In the genomic region with DNA sequence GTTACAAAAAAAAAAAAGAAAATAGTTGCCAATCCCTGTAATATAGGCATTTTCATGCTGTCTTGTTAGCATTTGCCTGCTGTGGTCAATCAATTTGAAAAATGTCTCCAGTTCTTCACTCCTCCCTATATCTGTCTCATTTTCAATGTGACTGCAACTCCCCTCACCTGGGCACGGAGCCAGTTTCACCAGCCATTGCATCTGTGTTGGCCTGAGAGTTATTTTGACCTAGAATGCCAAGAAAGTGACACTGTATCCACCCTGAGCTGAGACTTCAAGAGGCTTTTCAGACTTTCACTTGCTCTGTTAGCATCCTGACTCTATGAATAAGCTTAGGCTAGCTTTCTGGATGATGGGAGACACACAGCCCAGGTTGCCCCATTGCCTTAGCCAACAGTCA, we compare ENCODE assay signal across 19 cellular contexts.
A peak's percentile ranks its signal among the peaks of the same experiment; 100 is the strongest.
DNase-seq lines count a peak whose midpoint lies in the region; ATAC-seq, FAIRE-seq and TF ChIP-seq lines count a peak whose summit lies in the region.
"Had no signal": no experiment of that assay in that cellular context is flagged by ENCODE, and none has a peak within 500 bp of the region (broad histone marks: within the 10 kb centered on the region; RNA-seq: fewer than 3 reads in every experiment).

No MANE protein-coding gene starts in this region.

- H3K27ac ChIP-seq in right atrium auricular region (no peak overlapping the region), thyroid gland (no peak overlapping the region)
- H3K27ac ChIP-seq: body of pancreas, Peyer's patch, transverse colon had no signal

- H3K4me3 ChIP-seq in right atrium auricular region (no peak overlapping the region), thyroid gland (replicated peaks in 1 of 3) (no peak overlapping the region)
- H3K4me3 ChIP-seq: body of pancreas, lung, Peyer's patch, transverse colon had no signal

- intact Hi-C loops in Right ventricle myocardium inferior (cut with DNase I), result no loop called here
- intact Hi-C loops in thyroid gland (cut with DNase I), result no loop called here

- H3K36me3 ChIP-seq in right atrium auricular region, result no peaks in the 10 kb centered on the region
- H3K36me3 ChIP-seq in thyroid gland, result no peaks in the 10 kb centered on the region
- H3K36me3 ChIP-seq: Peyer's patch, transverse colon had no signal

- no peak for TF ChIP-seq CTCF in right atrium auricular region (IDR thresholded peaks at IDR 0.05)
- no peak for TF ChIP-seq CTCF in thyroid gland (IDR thresholded peaks at IDR 0.05)

- WGBS in thyroid gland, 2 donors, result 26 to 43% methylated on average over 1 of the region's 1 CpG

- no peak for TF ChIP-seq POLR2A in thyroid gland (IDR thresholded peaks at IDR 0.05)

- no peak for FAIRE-seq in RCC 7860 (lab: Jason Lieb, UNC)

- ATAC-seq in Right ventricle myocardium inferior, result peak; percentile 13
- no peak for ATAC-seq in HG02588 (IDR thresholded peaks at IDR 0.05; ENCODE audit: unreplicated experiment)
- ATAC-seq: body of pancreas; stimulated activated effector memory CD8-positive, alpha-beta T cell treated with anti-CD3 and anti-CD28 coated beads, Interleukin-12 subunit alpha, Interleukin-12 subunit beta, amount 100 ng/mL, for 72 hours had no signal

- DNase-seq in Right ventricle myocardium inferior (ENCODE audit: missing footprints) (peak; percentile 53), right atrium auricular region (ENCODE audit: low spot score) (no peak), NCI-H748 (lab: John Stamatoyannopoulos, UW; ENCODE audit: unreplicated experiment) (peak; percentile 39), glomerular visceral epithelial cell (ENCODE audit: extremely low spot score) (peak; percentile 36), thyroid gland (peak; percentile 43 to 57), RCC 7860 (ENCODE audit: low spot score) (no peak)
- DNase-seq in activated CD4-positive, alpha-beta T cell treated with anti-CD3 and anti-CD28 coated beads for 1 hour, result no peak
- DNase-seq: activated CD4-positive, CD25-positive, alpha-beta regulatory T cell treated with anti-CD3 and anti-CD28 coated beads, Interleukin-2, amount 50 U/mL, for 72 hours; activated CD8-positive, alpha-beta memory T cell treated with anti-CD3 and anti-CD28 coated beads, Interleukin-2, amount 50 U/mL, for 4 hours; activated naive CD4-positive, alpha-beta T cell treated with Interleukin-2 at 50 U/mL for 16 hours; NCI-H524 treated with DMSO at 0.1 percent for 48 hours; nephron progenitor cell; Peyer's patch; T-helper 1 cell; transverse colon had no signal

- H3K27me3 ChIP-seq in right atrium auricular region (no peaks in the 10 kb centered on the region), thyroid gland (no peaks in the 10 kb centered on the region)
- H3K27me3 ChIP-seq: body of pancreas, Peyer's patch, transverse colon had no signal

- no peaks in the 10 kb centered on the region for H3K9me3 ChIP-seq in right atrium auricular region
- H3K9me3 ChIP-seq in thyroid gland, result no peaks in the 10 kb centered on the region
- H3K9me3 ChIP-seq: body of pancreas, Peyer's patch, transverse colon had no signal

- H3K4me1 ChIP-seq in right atrium auricular region, result no peaks in the 10 kb centered on the region
- H3K4me1 ChIP-seq in thyroid gland, result no peaks in the 10 kb centered on the region
- H3K4me1 ChIP-seq: body of pancreas had no signal

Comparison
In these comparisons a context has a peak if more than half of its experiments do, and no peak if none do; other contexts are left out.
1. DNase-seq: peak in Right ventricle myocardium inferior (single experiment), NCI-H748 (single experiment), glomerular visceral epithelial cell (single experiment) and thyroid gland (2 of 2); none in right atrium auricular region (single experiment), RCC 7860 (single experiment) and activated CD4-positive, alpha-beta T cell treated with anti-CD3 and anti-CD28 coated beads for 1 hour (single experiment).